ENCODE assay signal across 2 cellular contexts in the genomic region with DNA sequence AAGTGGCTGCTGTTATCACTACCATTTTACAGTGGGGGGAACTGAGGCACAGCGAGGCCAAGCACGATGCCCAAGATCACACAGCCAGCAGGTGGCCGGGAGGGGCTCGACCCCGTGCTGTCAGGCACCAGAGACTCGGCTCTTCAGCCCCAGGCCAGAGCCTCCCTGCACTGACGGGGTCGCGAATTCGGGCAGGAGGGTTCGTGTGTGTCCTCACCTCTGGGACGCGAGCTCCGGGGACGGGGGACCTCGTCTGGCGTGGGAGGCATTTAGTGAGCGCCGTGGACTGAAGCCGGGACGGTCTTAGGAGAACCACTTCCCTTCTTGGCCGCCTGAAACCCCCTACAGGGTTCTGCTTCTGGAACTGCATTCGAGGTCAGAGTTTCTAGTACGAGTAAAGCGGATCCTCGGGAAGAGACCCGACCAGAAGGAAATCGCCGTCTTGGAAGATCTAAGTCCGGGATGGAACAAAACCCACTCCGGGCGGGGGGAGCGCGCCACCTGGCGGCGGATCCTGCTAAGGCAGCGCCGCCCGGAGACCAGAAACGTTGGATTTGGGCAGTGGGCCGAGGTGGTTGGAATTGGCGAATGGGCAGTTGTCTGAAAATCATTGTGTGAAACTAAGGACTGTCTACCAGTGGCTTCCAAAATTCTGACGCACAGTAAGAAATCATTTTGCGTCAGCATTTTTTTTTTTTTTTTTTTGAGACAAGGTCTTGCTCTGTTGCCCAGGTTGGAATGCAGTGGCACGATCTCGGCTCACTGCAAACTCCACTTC.
TF ChIP-seq lines count a peak whose summit lies in the region.

No MANE protein-coding gene starts in this region.

TF ChIP-seq in HCT116, 20 proteins besides CTCF, POLR2A, EP300 and RAD21:
- TF ChIP-seq, protein P1, sequence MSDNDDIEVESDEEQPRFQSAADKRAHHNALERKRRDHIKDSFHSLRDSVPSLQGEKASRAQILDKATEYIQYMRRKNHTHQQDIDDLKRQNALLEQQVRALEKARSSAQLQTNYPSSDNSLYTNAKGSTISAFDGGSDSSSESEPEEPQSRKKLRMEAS (IDR thresholded peaks at IDR 0.05), result 0 out of 2 replicates have a peak, but pooled peaks have one; percentile 23
- TF ChIP-seq SRF (IDR thresholded peaks at IDR 0.05; ENCODE audit: low read depth) (no peak), POLR2AphosphoS5 (IDR thresholded peaks at IDR 0.05; ENCODE audit: low read depth, low read length) (peak; percentile 25; the same call in 1 of the 2 replicates), FOSL1 (IDR thresholded peaks at IDR 0.05; ENCODE audit: low read depth) (no peak)

TF ChIP-seq in endothelial cell of umbilical vein, 7 proteins besides CTCF, POLR2A, EP300 and RAD21:
- TF ChIP-seq JUN (IDR thresholded peaks at IDR 0.05; ENCODE audit: borderline replicate concordance, insufficient read depth, insufficient read length, low read depth), result no peak
- TF ChIP-seq POLR2AphosphoS5 (IDR thresholded peaks at IDR 0.05; ENCODE audit: insufficient read depth, low read depth, low read length), result no peak
- TF ChIP-seq, protein P1 (IDR thresholded peaks at IDR 0.05; ENCODE audit: insufficient read depth, insufficient read length), result no peak
- TF ChIP-seq FOS (IDR thresholded peaks at IDR 0.05; ENCODE audit: borderline replicate concordance, insufficient read depth, low read length), result no peak
- no peak for TF ChIP-seq MYC (IDR thresholded peaks at IDR 0.05; ENCODE audit: low read depth, low read length)
- TF ChIP-seq EZH2 (IDR thresholded peaks at IDR 0.05; ENCODE audit: borderline replicate concordance, low read depth, low read length, severe bottlenecking), result no peak
- no peak for TF ChIP-seq GATA2 (IDR thresholded peaks at IDR 0.05; ENCODE audit: insufficient read depth, insufficient read length, low read depth, low read length)
